Comparison of ENCODE assay signal across 9 cellular contexts in genomic region chr3:132723551-132723950, GRCh38. TPM values are rescaled to one million over a fixed set of nuclear protein-coding genes. Genes with fewer than 3 reads are reported as not detected.
DNase-seq lines count a peak whose midpoint lies in the region; ATAC-seq and TF ChIP-seq lines count a peak whose summit lies in the region.
"Had no signal": no experiment of that assay in that cellular context is flagged by ENCODE, and none has a peak within 500 bp of the region (broad histone marks: within the 10 kb centered on the region; RNA-seq: fewer than 3 reads in every experiment).

No MANE protein-coding gene starts in this region.

- peaks cover 16% of the 10 kb centered on the region for H3K36me3 Mint-ChIP-seq in stimulated activated naive CD8-positive, alpha-beta T cell treated with anti-CD3 and anti-CD28 coated beads, Interleukin-15, Interleukin-2, amounts not matched to agents 100 ng/mL and 50 ng/mL, for 24 hours (ENCODE audit: low read depth)
- H3K36me3 Mint-ChIP-seq in MCF 10A (ENCODE audit: insufficient read depth, unreplicated experiment): peaks cover 9% of the 10 kb centered on the region

- peak overlapping the region; percentile 86 for H3K4me3 Mint-ChIP-seq in stimulated activated naive CD8-positive, alpha-beta T cell treated with anti-CD3 and anti-CD28 coated beads, Interleukin-15, Interleukin-2, amounts not matched to agents 100 ng/mL and 50 ng/mL, for 24 hours
- peak overlapping the region; percentile 82 for H3K4me3 Mint-ChIP-seq in MCF 10A (ENCODE audit: unreplicated experiment)

- H3K9me3 ChIP-seq in muscle layer of duodenum (ENCODE audit: control insufficient read depth in 1 of 2, low read length in 2 of 2) (no peaks in the 10 kb centered on the region), body of pancreas (no peaks in the 10 kb centered on the region)

- H3K27me3 ChIP-seq in muscle layer of duodenum (ENCODE audit: low read depth, low read length) (no peaks in the 10 kb centered on the region), body of pancreas (no peaks in the 10 kb centered on the region)

- H3K27ac Mint-ChIP-seq in stimulated activated naive CD8-positive, alpha-beta T cell treated with anti-CD3 and anti-CD28 coated beads, Interleukin-15, Interleukin-2, amounts not matched to agents 100 ng/mL and 50 ng/mL, for 24 hours: peak overlapping the region; percentile 72
- peak overlapping the region; percentile 59 for H3K27ac Mint-ChIP-seq in MCF 10A (ENCODE audit: low read depth, unreplicated experiment)

- no peaks in the 10 kb centered on the region for H3K27me3 Mint-ChIP-seq in stimulated activated naive CD8-positive, alpha-beta T cell treated with anti-CD3 and anti-CD28 coated beads, Interleukin-15, Interleukin-2, amounts not matched to agents 100 ng/mL and 50 ng/mL, for 24 hours
- H3K27me3 Mint-ChIP-seq in MCF 10A (ENCODE audit: insufficient read depth, unreplicated experiment): no peaks in the 10 kb centered on the region

- CTCF ChIA-PET in MCF 10A (lab: Yijun Ruan, JAX): interaction anchor here (0.8 to 1.3 kb wide), 5 partner anchors 8 to 824 kb away, joined by 3 to 6 read pairs (median 4); no protein-coding TSS in a partner anchor

- TF ChIP-seq POLR2A in body of pancreas (IDR thresholded peaks at IDR 0.05): no peak

- ATAC-seq in stimulated activated naive CD8-positive, alpha-beta T cell treated with anti-CD3 and anti-CD28 coated beads, Interleukin-15, Interleukin-2, amounts not matched to agents 100 U/mL and 50 U/mL, for 24 hours: no peak
- ATAC-seq in body of pancreas (no peak), HG03025 (IDR thresholded peaks at IDR 0.05; ENCODE audit: low FRiP score, unreplicated experiment) (no peak)

- TF ChIP-seq CTCF in MCF 10A (IDR thresholded peaks at IDR 0.05; ENCODE audit: unreplicated experiment) (no peak), body of pancreas (IDR thresholded peaks at IDR 0.05) (no peak)

- 56 to 65% methylated on average over 2 of the region's 2 CpGs for WGBS in body of pancreas, 2 donors

- H3K4me1 ChIP-seq in muscle layer of duodenum (ENCODE audit: control insufficient read depth in 1 of 2, insufficient read depth in 2 of 2, low read length in 2 of 2) (peaks cover 0 to 17% of the 10 kb centered on the region in 2 donors), body of pancreas (peaks cover 21% of the 10 kb centered on the region)

- H3K27ac ChIP-seq in muscle layer of duodenum (ENCODE audit: low read length): peak overlapping the region; percentile 41
- H3K27ac ChIP-seq in body of pancreas: peak overlapping the region in 2 of 4 donors; percentile 74 to 82

- intact Hi-C loops in MCF 10A (cut with micrococcal nuclease) (no loop called here), body of pancreas (cut with DNase I) (no loop called here)

- peak overlapping the region; percentile 70 to 78 for H3K4me3 ChIP-seq in muscle layer of duodenum (ENCODE audit: low read depth in 1 of 2, low read length in 2 of 2)
- no peak overlapping the region for H3K4me3 ChIP-seq in body of pancreas

- DNase-seq in stimulated activated naive CD8-positive, alpha-beta T cell treated with anti-CD3 and anti-CD28 coated beads, Interleukin-15, Interleukin-2, amounts not matched to agents 100 U/mL and 50 U/mL, for 24 hours: no peak
- no peak for DNase-seq in MCF 10A (ENCODE audit: unreplicated experiment)
- DNase-seq in body of pancreas: no peak
- no peak for DNase-seq in NCI-H1930 (lab: John Stamatoyannopoulos, UW)
- DNase-seq in activated CD4-positive, alpha-beta T cell treated with anti-CD3 and anti-CD28 coated beads, Interleukin-2, amount 50 U/mL, for 4 hours: no peak
- DNase-seq: HCEC 1CT had no signal

- H3K4me1 Mint-ChIP-seq in stimulated activated naive CD8-positive, alpha-beta T cell treated with anti-CD3 and anti-CD28 coated beads, Interleukin-15, Interleukin-2, amounts not matched to agents 100 ng/mL and 50 ng/mL, for 24 hours (ENCODE audit: low read depth): peaks cover 39% of the 10 kb centered on the region
- peaks cover 14% of the 10 kb centered on the region for H3K4me1 Mint-ChIP-seq in MCF 10A (ENCODE audit: insufficient read depth, unreplicated experiment)

- POLR2A ChIA-PET in MCF 10A (lab: Yijun Ruan, JAX): interaction anchor here (0.8 to 1.3 kb wide), 3 partner anchors 62 to 851 kb away, joined by 3 read pairs; no protein-coding TSS in a partner anchor

- H3K36me3 ChIP-seq in muscle layer of duodenum (ENCODE audit: control insufficient read depth in 1 of 2, insufficient read depth in 2 of 2, low read length in 2 of 2) (peaks cover 0 to 3% of the 10 kb centered on the region in 2 donors), body of pancreas (replicated peaks in 1 of 2; ENCODE audit: insufficient read depth in 1 of 2, low read depth in 2 of 2) (peaks cover 0 to under 1% of the 10 kb centered on the region in 2 donors)

- H3K9me3 Mint-ChIP-seq in stimulated activated naive CD8-positive, alpha-beta T cell treated with anti-CD3 and anti-CD28 coated beads, Interleukin-15, Interleukin-2, amounts not matched to agents 100 ng/mL and 50 ng/mL, for 24 hours: no peaks in the 10 kb centered on the region
- no peaks in the 10 kb centered on the region for H3K9me3 Mint-ChIP-seq in MCF 10A (ENCODE audit: unreplicated experiment)

- no TSS peak for BruUV-seq in MCF 10A (replicated peaks; lab: Mats Ljungman, UMichigan)

RNA-seq across cellular contexts. Expression of gene NPHP3, which starts 1.3 kb away (rescaled TPM):
- total RNA-seq in MCF 10A (2022) (14.4 and 21.8 TPM in 2 replicates), body of pancreas (10 to 100 TPM; 31.3 to 31.9 TPM)

Comparison
In these comparisons a context has a peak if more than half of its experiments do, and no peak if none do; other contexts are left out.
1. H3K4me3 ChIP-seq: peak in muscle layer of duodenum (2 of 2); none in body of pancreas (0 of 2).